Comparison of ENCODE assay signal across 24 cellular contexts in the genomic region with DNA sequence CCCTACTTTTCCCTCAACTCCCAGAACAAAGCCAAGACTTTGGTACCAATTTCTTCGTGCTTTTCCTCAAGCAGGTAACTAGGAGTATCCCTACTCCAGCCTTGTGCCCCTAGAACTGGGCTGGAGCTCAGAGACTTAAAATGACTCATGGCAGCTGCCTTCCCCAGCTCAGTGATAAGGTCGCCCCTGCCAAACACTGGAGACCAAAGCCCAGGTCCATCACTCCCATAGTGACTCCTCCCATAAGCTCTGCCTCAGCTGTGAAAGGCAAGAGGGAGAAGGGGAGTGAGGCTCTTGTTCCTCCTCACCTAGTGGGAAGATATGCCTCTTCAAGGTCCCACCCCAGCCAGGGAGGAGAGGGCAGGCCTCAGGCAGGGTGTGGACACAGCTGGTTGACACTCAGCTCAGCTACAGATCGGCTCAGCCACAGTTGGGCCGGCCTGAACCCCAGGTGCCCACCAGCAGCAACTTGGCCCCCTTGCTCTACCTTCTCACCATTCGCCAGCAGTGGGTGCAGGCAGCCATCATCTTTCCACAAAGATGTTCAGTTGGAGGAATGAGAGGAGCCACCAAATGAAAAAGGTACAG. TPM values are rescaled to one million over a fixed set of nuclear protein-coding genes. Genes with fewer than 3 reads are reported as not detected.
"Had no signal": no experiment of that assay in that cellular context is flagged by ENCODE, and none has a peak within 500 bp of the region (broad histone marks: within the 10 kb centered on the region; RNA-seq: fewer than 3 reads in every experiment).

No MANE protein-coding gene starts in this region.

- H3K4me3 Mint-ChIP-seq: activated B cell treated with CpG ODN at 0.5 μM for 24 hours; activated CD4-positive, alpha-beta T cell treated with anti-CD3 and anti-CD28 coated beads, Interleukin-2, amount 10 ng/mL, durations not matched to agents 24 days and 14 days; activated naive CD8-positive, alpha-beta T cell treated with anti-CD3 and anti-CD28 coated beads, Interleukin-2, amount 50 U/mL, for 24 hours; central memory CD8-positive, alpha-beta T cell; T-helper 1 cell treated with Interleukin-12 subunit alpha and Interleukin-12 subunit beta and Interleukin-4 antibody, amounts not matched to agents 30 μg/mL and 1 μg/mL, for 36 hours had no signal

- H3K27ac ChIP-seq: ascending aorta, KMS-11 had no signal

- H3K4me1 Mint-ChIP-seq: central memory CD8-positive, alpha-beta T cell had no signal

- H3K4me3 ChIP-seq: ascending aorta, body of pancreas had no signal

- H3K9ac ChIP-seq: KMS-11 had no signal

- H3K4me1 ChIP-seq: ascending aorta had no signal

- H3K4me2 ChIP-seq: KMS-11 had no signal

- H3K27me3 Mint-ChIP-seq: activated B cell treated with CpG ODN at 0.5 μM for 24 hours; activated CD4-positive, alpha-beta T cell treated with anti-CD3 and anti-CD28 coated beads, Interleukin-2, amount 10 ng/mL, durations not matched to agents 24 days and 14 days; activated naive CD8-positive, alpha-beta T cell treated with anti-CD3 and anti-CD28 coated beads, Interleukin-2, amount 50 U/mL, for 24 hours; central memory CD8-positive, alpha-beta T cell had no signal

- H3K27me3 ChIP-seq: ascending aorta, body of pancreas had no signal

- H3K27ac Mint-ChIP-seq: activated B cell treated with CpG ODN at 0.5 μM for 24 hours; activated CD4-positive, alpha-beta T cell treated with anti-CD3 and anti-CD28 coated beads, Interleukin-2, amount 10 ng/mL, durations not matched to agents 24 days and 14 days; activated naive CD4-positive, alpha-beta T cell treated with anti-CD3 and anti-CD28 coated beads, Interleukin-2, amount 50 U/mL, for 72 hours; activated naive CD8-positive, alpha-beta T cell treated with anti-CD3 and anti-CD28 coated beads, Interleukin-2, amount 50 U/mL, for 24 hours; T-helper 1 cell treated with Interleukin-12 subunit alpha and Interleukin-12 subunit beta and Interleukin-4 antibody, amounts not matched to agents 30 μg/mL and 1 μg/mL, for 36 hours had no signal

- DNase-seq: activated B cell treated with CpG ODN at 0.5 μM for 24 hours; activated CD4-positive, alpha-beta T cell treated with anti-CD3 and anti-CD28 coated beads for 1 hour; activated CD4-positive, alpha-beta T cell treated with anti-CD3 and anti-CD28 coated beads, Interleukin-2, amount 10 ng/mL, durations not matched to agents 24 days and 14 days; activated CD4-positive, alpha-beta T cell treated with anti-CD3 and anti-CD28 coated beads, Interleukin-2, amount 50 U/mL, for 48 hours; activated naive CD4-positive, alpha-beta T cell treated with Interleukin-2 at 50 U/mL for 16 hours; activated naive CD8-positive, alpha-beta T cell treated with anti-CD3 and anti-CD28 coated beads, Interleukin-2, amount 50 U/mL, for 24 hours; activated T-cell treated with anti-CD3 and anti-CD28 coated beads, Interleukin-2, amount 50 U/mL, for 1 hour; amniotic stem cell; MV-4-11; NCI-H1092 treated with DMSO at 0.1 percent for 48 hours; NCI-H1417 treated with DMSO at 0.1 percent for 48 hours; NCI-H1694; NCI-H2029; NCI-H510A treated with DMSO at 0.1 percent for 48 hours; PC-3; SHP77 treated with DMSO at 0.1 percent for 48 hours had no signal

- ATAC-seq: activated naive CD4-positive, alpha-beta T cell treated with anti-CD3 and anti-CD28 coated beads, Interleukin-2, amount 50 U/mL, for 72 hours; activated naive CD8-positive, alpha-beta T cell treated with anti-CD3 and anti-CD28 coated beads, Interleukin-2, amount 50 U/mL, for 24 hours; body of pancreas; PC-3 had no signal

RNA-seq across cellular contexts. Expression of gene TMEM140, which starts 36.5 kb away (rescaled TPM):
- total RNA-seq: MCF 10A, PC-3 had no signal

RNA-seq across cellular contexts. Expression of gene STRA8, which starts 49.3 kb away (rescaled TPM):
- total RNA-seq: activated B cell treated with CpG ODN at 0.5 μM for 24 hours; activated CD4-positive, alpha-beta T cell treated with anti-CD3 and anti-CD28 coated beads, Interleukin-2, amount 10 ng/mL, durations not matched to agents 24 days and 14 days; activated naive CD4-positive, alpha-beta T cell treated with anti-CD3 and anti-CD28 coated beads, Interleukin-2, amount 50 U/mL, for 72 hours; ascending aorta; body of pancreas; MCF 10A; PC-3; SK-MEL-5 had no signal
